In genomic region chr13:65965496-65965895, GRCh38 we compare ENCODE assay signal across 22 cellular contexts.
A peak's percentile ranks its signal among the peaks of the same experiment; 100 is the strongest.
DNase-seq lines count a peak whose midpoint lies in the region; ATAC-seq and TF ChIP-seq lines count a peak whose summit lies in the region.
"Had no signal": no experiment of that assay in that cellular context is flagged by ENCODE, and none has a peak within 500 bp of the region (broad histone marks: within the 10 kb centered on the region; RNA-seq: fewer than 3 reads in every experiment).

No MANE protein-coding gene starts in this region.

- H3K36me3 ChIP-seq in ACC112 (ENCODE audit: insufficient read depth, low read length): no peaks in the 10 kb centered on the region
- H3K36me3 ChIP-seq in SU-DHL-6 (ENCODE audit: low read length): no peaks in the 10 kb centered on the region
- no peaks in the 10 kb centered on the region for H3K36me3 ChIP-seq in testis (ENCODE audit: low read depth, missing control alignments)
- H3K36me3 ChIP-seq: cardiac muscle cell, suprapubic skin had no signal

- H3F3A ChIP-seq in SU-DHL-6 (ENCODE audit: insufficient read depth): 0 out of 2 replicates have a peak, but pooled peaks cover 2% of the 10 kb centered on the region

- no peaks in the 10 kb centered on the region for H4K20me1 ChIP-seq in SU-DHL-6 (ENCODE audit: low read depth, low read length)

- peak; percentile 23 to 51 for DNase-seq in HL-60 (ENCODE audit: low read depth in 1 of 2, low spot score in 1 of 2)
- DNase-seq in fibroblast of mammary gland (ENCODE audit: low read depth): peak; percentile 81
- no peak for DNase-seq in activated naive CD4-positive, alpha-beta T cell (lab: John Stamatoyannopoulos, UW)
- DNase-seq in GOT3 (lab: John Stamatoyannopoulos, UW): no peak
- no peak for DNase-seq in testis
- DNase-seq: activated CD4-positive, alpha-beta T cell treated with anti-CD3 and anti-CD28 coated beads, Interleukin-2, amount 50 U/mL, for 48 hours; activated naive CD4-positive, alpha-beta T cell treated with anti-CD3 and anti-CD28 coated beads, Interleukin-2, amount 10 ng/mL, durations not matched to agents 7 days and 5 days; activated T-cell treated with anti-CD3 and anti-CD28 coated beads, Interleukin-2, amount 50 U/mL, for 24 hours; DMS 273 treated with DMSO at 0.1 percent for 48 hours; NCI-H1694; NCI-H2227 treated with DMSO at 0.1 percent for 48 hours; NK-92 treated with Interleukin-12 subunit alpha and Interleukin-12 subunit beta, amount 100 ng/mL, for 24 hours; posterior cingulate gyrus; Right ventricle myocardium superior; stimulated activated CD4-positive, alpha-beta T cell treated with anti-CD3 and anti-CD28 coated beads, Interleukin-4, amount 100 ng/mL, for 4 hours had no signal

- TF ChIP-seq POLR2A in testis (IDR thresholded peaks at IDR 0.05): no peak

- H2AFZ ChIP-seq in ACC112 (ENCODE audit: low read length, unreplicated experiment) (no peak overlapping the region), SU-DHL-6 (ENCODE audit: low read depth, low read length, severe bottlenecking) (peak overlapping the region; percentile 77)

- TF ChIP-seq CTCF in HL-60 (IDR thresholded peaks at IDR 0.05; ENCODE audit: insufficient read depth, low read length) (no peak), SU-DHL-6 (IDR thresholded peaks at IDR 0.05; ENCODE audit: insufficient read depth, low read length, poor library complexity, severe bottlenecking) (no peak), fibroblast of mammary gland (conservative IDR thresholded peaks at IDR 0.05; ENCODE audit: control insufficient read depth, insufficient read depth, low read depth, low read length) (no peak), testis (IDR thresholded peaks at IDR 0.05) (no peak)

- H3K79me2 ChIP-seq in ACC112 (ENCODE audit: control insufficient read depth, insufficient read depth, low read length, unreplicated experiment) (no peaks in the 10 kb centered on the region), SU-DHL-6 (ENCODE audit: insufficient read depth, low read length) (no peaks in the 10 kb centered on the region)

- no peak for ATAC-seq in HG03196 (IDR thresholded peaks at IDR 0.05; ENCODE audit: unreplicated experiment)

- H3K9ac ChIP-seq in SU-DHL-6 (ENCODE audit: low read length): no peak overlapping the region

- no peak overlapping the region for H3K4me2 ChIP-seq in SU-DHL-6 (ENCODE audit: low read depth, low read length, poor library complexity, severe bottlenecking)
- H3K4me2 ChIP-seq: smooth muscle cell had no signal

- no peak overlapping the region for H3K4me3 ChIP-seq in ACC112 (ENCODE audit: low read depth, low read length)
- H3K4me3 ChIP-seq in HL-60 (replicated peaks; ENCODE audit: insufficient read depth, low read length): no peak overlapping the region
- H3K4me3 ChIP-seq in SU-DHL-6 (ENCODE audit: insufficient read depth, low read length, poor library complexity, severe bottlenecking): no peak overlapping the region
- H3K4me3 ChIP-seq in fibroblast of mammary gland (ENCODE audit: control insufficient read depth, low read depth, low read length): no peak overlapping the region
- H3K4me3 ChIP-seq in testis: no peak overlapping the region
- H3K4me3 ChIP-seq: cardiac muscle cell, smooth muscle cell, suprapubic skin had no signal

- H3K27me3 ChIP-seq in ACC112 (ENCODE audit: insufficient read depth, low read length) (no peaks in the 10 kb centered on the region), HL-60 (ENCODE audit: insufficient read depth, poor library complexity, severe bottlenecking) (no peaks in the 10 kb centered on the region), SU-DHL-6 (ENCODE audit: low read length) (no peaks in the 10 kb centered on the region), testis (no peaks in the 10 kb centered on the region)
- H3K27me3 ChIP-seq: cardiac muscle cell, foreskin keratinocyte, suprapubic skin had no signal

- 83 to 84% methylated on average over 2 of the region's 2 CpGs for WGBS in testis, 2 donors

- intact Hi-C loops in testis (cut with DNase I; ENCODE audit: low total_unique reads): no loop called here

- H3K27ac ChIP-seq in ACC112 (ENCODE audit: low read depth, low read length) (peak overlapping the region; percentile 0; the same call in 1 of the 2 replicates), HL-60 (replicated peaks) (no peak overlapping the region), SU-DHL-6 (ENCODE audit: low read depth, low read length) (no peak overlapping the region), testis (no peak overlapping the region)
- H3K27ac ChIP-seq: cardiac muscle cell, foreskin keratinocyte, suprapubic skin had no signal

- H3K9me3 ChIP-seq in SU-DHL-6 (ENCODE audit: insufficient read depth, low read length): no peaks in the 10 kb centered on the region
- no peaks in the 10 kb centered on the region for H3K9me3 ChIP-seq in testis
- H3K9me3 ChIP-seq: suprapubic skin had no signal

- H3K4me1 ChIP-seq in ACC112 (ENCODE audit: control insufficient read depth, insufficient read depth, low read length, unreplicated experiment) (peaks cover 13% of the 10 kb centered on the region), testis (no peaks in the 10 kb centered on the region)
- H3K4me1 ChIP-seq: foreskin keratinocyte, suprapubic skin had no signal

- no peaks in the 10 kb centered on the region for H3K9me2 ChIP-seq in SU-DHL-6 (replicated peaks; ENCODE audit: insufficient read depth, low read length)

Comparison
In these comparisons a context has a peak if more than half of its experiments do, and no peak if none do; other contexts are left out.
1. DNase-seq: peak in HL-60 (2 of 2) and fibroblast of mammary gland (single experiment); none in activated naive CD4-positive, alpha-beta T cell (0 of 4), GOT3 (single experiment) and testis (single experiment).